Comparison of ENCODE assay signal across 1 cellular context in genomic region chr13:44364601-44365000, GRCh38.
TF ChIP-seq lines count a peak whose summit lies in the region.

No MANE protein-coding gene starts in this region.

TF ChIP-seq in HepG2, 621 proteins besides CTCF, POLR2A, EP300 and RAD21 (continued from another document and continues in another):
- TF ChIP-seq, protein P1, sequence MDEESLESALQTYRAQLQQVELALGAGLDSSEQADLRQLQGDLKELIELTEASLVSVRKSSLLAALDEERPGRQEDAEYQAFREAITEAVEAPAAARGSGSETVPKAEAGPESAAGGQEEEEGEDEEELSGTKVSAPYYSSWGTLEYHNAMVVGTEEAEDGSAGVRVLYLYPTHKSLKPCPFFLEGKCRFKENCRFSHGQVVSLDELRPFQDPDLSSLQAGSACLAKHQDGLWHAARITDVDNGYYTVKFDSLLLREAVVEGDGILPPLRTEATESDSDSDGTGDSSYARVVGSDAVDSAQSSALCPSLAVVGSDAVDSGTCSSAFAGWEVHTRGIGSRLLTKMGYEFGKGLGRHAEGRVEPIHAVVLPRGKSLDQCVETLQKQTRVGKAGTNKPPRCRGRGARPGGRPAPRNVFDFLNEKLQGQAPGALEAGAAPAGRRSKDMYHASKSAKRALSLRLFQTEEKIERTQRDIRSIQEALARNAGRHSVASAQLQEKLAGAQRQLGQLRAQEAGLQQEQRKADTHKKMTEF (CRISPR knock-in tag; IDR thresholded peaks at IDR 0.05) = peak; percentile 43; the same call in 1 of the 2 replicates
- no peak for TF ChIP-seq ZBTB7A (CRISPR knock-in tag; IDR thresholded peaks at IDR 0.05)
- TF ChIP-seq ZBTB42 (CRISPR knock-in tag; IDR thresholded peaks at IDR 0.05) = no peak
- TF ChIP-seq, protein P2, sequence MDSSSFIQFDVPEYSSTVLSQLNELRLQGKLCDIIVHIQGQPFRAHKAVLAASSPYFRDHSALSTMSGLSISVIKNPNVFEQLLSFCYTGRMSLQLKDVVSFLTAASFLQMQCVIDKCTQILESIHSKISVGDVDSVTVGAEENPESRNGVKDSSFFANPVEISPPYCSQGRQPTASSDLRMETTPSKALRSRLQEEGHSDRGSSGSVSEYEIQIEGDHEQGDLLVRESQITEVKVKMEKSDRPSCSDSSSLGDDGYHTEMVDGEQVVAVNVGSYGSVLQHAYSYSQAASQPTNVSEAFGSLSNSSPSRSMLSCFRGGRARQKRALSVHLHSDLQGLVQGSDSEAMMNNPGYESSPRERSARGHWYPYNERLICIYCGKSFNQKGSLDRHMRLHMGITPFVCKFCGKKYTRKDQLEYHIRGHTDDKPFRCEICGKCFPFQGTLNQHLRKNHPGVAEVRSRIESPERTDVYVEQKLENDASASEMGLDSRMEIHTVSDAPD (CRISPR knock-in tag; IDR thresholded peaks at IDR 0.05) = no peak
- TF ChIP-seq, protein P3, sequence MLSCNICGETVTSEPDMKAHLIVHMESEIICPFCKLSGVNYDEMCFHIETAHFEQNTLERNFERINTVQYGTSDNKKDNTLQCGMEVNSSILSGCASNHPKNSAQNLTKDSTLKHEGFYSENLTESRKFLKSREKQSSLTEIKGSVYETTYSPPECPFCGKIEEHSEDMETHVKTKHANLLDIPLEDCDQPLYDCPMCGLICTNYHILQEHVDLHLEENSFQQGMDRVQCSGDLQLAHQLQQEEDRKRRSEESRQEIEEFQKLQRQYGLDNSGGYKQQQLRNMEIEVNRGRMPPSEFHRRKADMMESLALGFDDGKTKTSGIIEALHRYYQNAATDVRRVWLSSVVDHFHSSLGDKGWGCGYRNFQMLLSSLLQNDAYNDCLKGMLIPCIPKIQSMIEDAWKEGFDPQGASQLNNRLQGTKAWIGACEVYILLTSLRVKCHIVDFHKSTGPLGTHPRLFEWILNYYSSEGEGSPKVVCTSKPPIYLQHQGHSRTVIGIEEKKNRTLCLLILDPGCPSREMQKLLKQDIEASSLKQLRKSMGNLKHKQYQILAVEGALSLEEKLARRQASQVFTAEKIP (CRISPR knock-in tag; IDR thresholded peaks at IDR 0.05; ENCODE audit: borderline replicate concordance) = no peak
- no peak for TF ChIP-seq WIZ (CRISPR knock-in tag; IDR thresholded peaks at IDR 0.05)
- TF ChIP-seq, protein P4, sequence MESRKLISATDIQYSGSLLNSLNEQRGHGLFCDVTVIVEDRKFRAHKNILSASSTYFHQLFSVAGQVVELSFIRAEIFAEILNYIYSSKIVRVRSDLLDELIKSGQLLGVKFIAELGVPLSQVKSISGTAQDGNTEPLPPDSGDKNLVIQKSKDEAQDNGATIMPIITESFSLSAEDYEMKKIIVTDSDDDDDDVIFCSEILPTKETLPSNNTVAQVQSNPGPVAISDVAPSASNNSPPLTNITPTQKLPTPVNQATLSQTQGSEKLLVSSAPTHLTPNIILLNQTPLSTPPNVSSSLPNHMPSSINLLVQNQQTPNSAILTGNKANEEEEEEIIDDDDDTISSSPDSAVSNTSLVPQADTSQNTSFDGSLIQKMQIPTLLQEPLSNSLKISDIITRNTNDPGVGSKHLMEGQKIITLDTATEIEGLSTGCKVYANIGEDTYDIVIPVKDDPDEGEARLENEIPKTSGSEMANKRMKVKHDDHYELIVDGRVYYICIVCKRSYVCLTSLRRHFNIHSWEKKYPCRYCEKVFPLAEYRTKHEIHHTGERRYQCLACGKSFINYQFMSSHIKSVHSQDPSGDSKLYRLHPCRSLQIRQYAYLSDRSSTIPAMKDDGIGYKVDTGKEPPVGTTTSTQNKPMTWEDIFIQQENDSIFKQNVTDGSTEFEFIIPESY (CRISPR knock-in tag; IDR thresholded peaks at IDR 0.05) = no peak
- TF ChIP-seq, protein P5, sequence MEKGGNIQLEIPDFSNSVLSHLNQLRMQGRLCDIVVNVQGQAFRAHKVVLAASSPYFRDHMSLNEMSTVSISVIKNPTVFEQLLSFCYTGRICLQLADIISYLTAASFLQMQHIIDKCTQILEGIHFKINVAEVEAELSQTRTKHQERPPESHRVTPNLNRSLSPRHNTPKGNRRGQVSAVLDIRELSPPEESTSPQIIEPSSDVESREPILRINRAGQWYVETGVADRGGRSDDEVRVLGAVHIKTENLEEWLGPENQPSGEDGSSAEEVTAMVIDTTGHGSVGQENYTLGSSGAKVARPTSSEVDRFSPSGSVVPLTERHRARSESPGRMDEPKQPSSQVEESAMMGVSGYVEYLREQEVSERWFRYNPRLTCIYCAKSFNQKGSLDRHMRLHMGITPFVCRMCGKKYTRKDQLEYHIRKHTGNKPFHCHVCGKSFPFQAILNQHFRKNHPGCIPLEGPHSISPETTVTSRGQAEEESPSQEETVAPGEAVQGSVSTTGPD (CRISPR knock-in tag; IDR thresholded peaks at IDR 0.05) = no peak
- TF ChIP-seq SIX4 (CRISPR knock-in tag; IDR thresholded peaks at IDR 0.05) = no peak
- no peak for TF ChIP-seq KLF9 (CRISPR knock-in tag; IDR thresholded peaks at IDR 0.05; ENCODE audit: low read depth)
- TF ChIP-seq SAFB2 (CRISPR knock-in tag; IDR thresholded peaks at IDR 0.05; ENCODE audit: borderline replicate concordance, low read depth) = no peak
- TF ChIP-seq, protein P6, sequence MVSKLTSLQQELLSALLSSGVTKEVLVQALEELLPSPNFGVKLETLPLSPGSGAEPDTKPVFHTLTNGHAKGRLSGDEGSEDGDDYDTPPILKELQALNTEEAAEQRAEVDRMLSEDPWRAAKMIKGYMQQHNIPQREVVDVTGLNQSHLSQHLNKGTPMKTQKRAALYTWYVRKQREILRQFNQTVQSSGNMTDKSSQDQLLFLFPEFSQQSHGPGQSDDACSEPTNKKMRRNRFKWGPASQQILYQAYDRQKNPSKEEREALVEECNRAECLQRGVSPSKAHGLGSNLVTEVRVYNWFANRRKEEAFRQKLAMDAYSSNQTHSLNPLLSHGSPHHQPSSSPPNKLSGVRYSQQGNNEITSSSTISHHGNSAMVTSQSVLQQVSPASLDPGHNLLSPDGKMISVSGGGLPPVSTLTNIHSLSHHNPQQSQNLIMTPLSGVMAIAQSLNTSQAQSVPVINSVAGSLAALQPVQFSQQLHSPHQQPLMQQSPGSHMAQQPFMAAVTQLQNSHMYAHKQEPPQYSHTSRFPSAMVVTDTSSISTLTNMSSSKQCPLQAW (CRISPR knock-in tag; IDR thresholded peaks at IDR 0.05) = peak; percentile 67; the same call in 1 of the 2 replicates
- TF ChIP-seq ETV5 (CRISPR knock-in tag; IDR thresholded peaks at IDR 0.05; ENCODE audit: borderline replicate concordance) = peak; percentile 87
- no peak for TF ChIP-seq TEAD2 (CRISPR knock-in tag; IDR thresholded peaks at IDR 0.05)
- TF ChIP-seq MTF2 (CRISPR knock-in tag; IDR thresholded peaks at IDR 0.05; ENCODE audit: borderline replicate concordance) = no peak
- TF ChIP-seq MLX (CRISPR knock-in tag; IDR thresholded peaks at IDR 0.05) = 0 out of 2 replicates have a peak, but pooled peaks have one; percentile 38
- TF ChIP-seq GPN1 (CRISPR knock-in tag; IDR thresholded peaks at IDR 0.05; ENCODE audit: borderline replicate concordance) = no peak
- TF ChIP-seq TCF12 (IDR thresholded peaks at IDR 0.05) = no peak
- no peak for TF ChIP-seq TCF12 (CRISPR knock-in tag; IDR thresholded peaks at IDR 0.05)
- TF ChIP-seq NONO (IDR thresholded peaks at IDR 0.05) = no peak
- no peak for TF ChIP-seq NONO (CRISPR knock-in tag; conservative IDR thresholded peaks at IDR 0.05)
- no peak for TF ChIP-seq ZNF563 (CRISPR knock-in tag; IDR thresholded peaks at IDR 0.05)
- peak; percentile 49; the same call in 1 of the 2 replicates for TF ChIP-seq FOXP4 (CRISPR knock-in tag; IDR thresholded peaks at IDR 0.05)
- no peak for TF ChIP-seq ZFP36L2 (CRISPR knock-in tag; IDR thresholded peaks at IDR 0.05)
- no peak for TF ChIP-seq ARHGAP35 (CRISPR knock-in tag; IDR thresholded peaks at IDR 0.05; ENCODE audit: borderline replicate concordance)
- TF ChIP-seq FOXM1 (CRISPR knock-in tag; IDR thresholded peaks at IDR 0.05) = no peak
- TF ChIP-seq ZBTB38 (CRISPR knock-in tag; IDR thresholded peaks at IDR 0.05) = no peak
- no peak for TF ChIP-seq ZNF569 (CRISPR knock-in tag; IDR thresholded peaks at IDR 0.05; ENCODE audit: borderline replicate concordance)
- TF ChIP-seq MED1 (CRISPR knock-in tag; IDR thresholded peaks at IDR 0.05) = peak; percentile 73
- no peak for TF ChIP-seq HOXD1 (CRISPR knock-in tag; IDR thresholded peaks at IDR 0.05)
- no peak for TF ChIP-seq ZNF879 (CRISPR knock-in tag; IDR thresholded peaks at IDR 0.05)
- no peak for TF ChIP-seq ZNF276 (CRISPR knock-in tag; IDR thresholded peaks at IDR 0.05; ENCODE audit: low read depth)
- TF ChIP-seq SMC3 (IDR thresholded peaks at IDR 0.05; ENCODE audit: low read length) = no peak
- TF ChIP-seq XBP1 (CRISPR knock-in tag; IDR thresholded peaks at IDR 0.05) = no peak
- no peak for TF ChIP-seq NFYC (CRISPR knock-in tag; IDR thresholded peaks at IDR 0.05)
- no peak for TF ChIP-seq PRMT3 (CRISPR knock-in tag; IDR thresholded peaks at IDR 0.05; ENCODE audit: borderline replicate concordance, low read depth)
- no peak for TF ChIP-seq U2AF1 (optimal IDR thresholded peaks at IDR 0.05; ENCODE audit: low read depth, low read length)
- 0 out of 2 replicates have a peak, but pooled peaks have one; percentile 32 for TF ChIP-seq CREM (IDR thresholded peaks at IDR 0.05)
- no peak for TF ChIP-seq CREM (CRISPR knock-in tag; IDR thresholded peaks at IDR 0.05)
- TF ChIP-seq ZSCAN25 (CRISPR knock-in tag; IDR thresholded peaks at IDR 0.05) = peak; percentile 45; the same call in 1 of the 2 replicates
- TF ChIP-seq GMEB2 (CRISPR knock-in tag; IDR thresholded peaks at IDR 0.05; ENCODE audit: low read depth) = no peak
- TF ChIP-seq FOSL1 (CRISPR knock-in tag; IDR thresholded peaks at IDR 0.05; ENCODE audit: borderline replicate concordance) = peak; percentile 40; the same call in 1 of the 2 replicates
- no peak for TF ChIP-seq ZNF790 (CRISPR knock-in tag; IDR thresholded peaks at IDR 0.05; ENCODE audit: borderline replicate concordance)
- no peak for TF ChIP-seq NRL (CRISPR knock-in tag; IDR thresholded peaks at IDR 0.05; ENCODE audit: borderline replicate concordance)
- no peak for TF ChIP-seq NAIF1 (CRISPR knock-in tag; IDR thresholded peaks at IDR 0.05; ENCODE audit: borderline replicate concordance)
- no peak for TF ChIP-seq ZNF570 (CRISPR knock-in tag; IDR thresholded peaks at IDR 0.05; ENCODE audit: borderline replicate concordance)
- peak; percentile 86 for TF ChIP-seq FOSL2 (CRISPR knock-in tag; IDR thresholded peaks at IDR 0.05)
- no peak for TF ChIP-seq ETS1 (CRISPR knock-in tag; IDR thresholded peaks at IDR 0.05)
- TF ChIP-seq, protein P7, sequence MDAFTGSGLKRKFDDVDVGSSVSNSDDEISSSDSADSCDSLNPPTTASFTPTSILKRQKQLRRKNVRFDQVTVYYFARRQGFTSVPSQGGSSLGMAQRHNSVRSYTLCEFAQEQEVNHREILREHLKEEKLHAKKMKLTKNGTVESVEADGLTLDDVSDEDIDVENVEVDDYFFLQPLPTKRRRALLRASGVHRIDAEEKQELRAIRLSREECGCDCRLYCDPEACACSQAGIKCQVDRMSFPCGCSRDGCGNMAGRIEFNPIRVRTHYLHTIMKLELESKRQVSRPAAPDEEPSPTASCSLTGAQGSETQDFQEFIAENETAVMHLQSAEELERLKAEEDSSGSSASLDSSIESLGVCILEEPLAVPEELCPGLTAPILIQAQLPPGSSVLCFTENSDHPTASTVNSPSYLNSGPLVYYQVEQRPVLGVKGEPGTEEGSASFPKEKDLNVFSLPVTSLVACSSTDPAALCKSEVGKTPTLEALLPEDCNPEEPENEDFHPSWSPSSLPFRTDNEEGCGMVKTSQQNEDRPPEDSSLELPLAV (CRISPR knock-in tag; conservative IDR thresholded peaks at IDR 0.05; ENCODE audit: low read depth) = no peak
